ENCODE assay signal across 8 cellular contexts in the genomic region with DNA sequence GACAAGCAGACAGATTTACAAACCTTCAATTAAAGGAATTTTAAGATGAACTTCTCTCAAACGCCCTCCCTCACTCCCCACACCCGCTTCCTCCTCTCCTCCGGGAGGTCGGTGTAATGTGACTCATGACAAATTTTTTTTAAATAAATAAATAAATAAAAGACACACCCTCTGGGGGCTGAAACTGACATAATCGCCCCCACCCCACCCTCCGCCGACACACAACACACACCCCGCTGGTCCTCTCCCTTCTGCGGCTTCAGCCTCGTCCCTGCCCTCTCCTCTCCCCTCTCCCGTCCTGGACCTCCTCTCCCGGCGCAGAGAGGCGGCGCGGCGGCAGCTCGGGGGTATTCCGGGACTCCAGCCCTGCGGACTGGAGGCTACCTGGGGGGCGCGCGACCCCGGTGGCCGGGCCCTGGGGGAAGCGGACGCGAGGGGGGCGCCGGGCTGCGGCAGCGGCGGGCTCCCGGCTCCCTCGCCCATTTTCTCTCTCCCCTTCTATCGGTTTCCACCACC. TPM values are rescaled to one million over a fixed set of nuclear protein-coding genes. Genes with fewer than 3 reads are reported as not detected.
A peak's percentile ranks its signal among the peaks of the same experiment; 100 is the strongest.
DNase-seq lines count a peak whose midpoint lies in the region; ATAC-seq and TF ChIP-seq lines count a peak whose summit lies in the region.

No MANE protein-coding gene starts in this region.

- peak overlapping the region; percentile 89 for H2BK120ac ChIP-seq in neuronal stem cell (ENCODE audit: low read depth, low read length)

- no peak overlapping the region for H2BK12ac ChIP-seq in neuronal stem cell (ENCODE audit: low read length)

- DNase-seq in NCI-H82 (lab: John Stamatoyannopoulos, UW) (peak; percentile 53), NCI-H82 treated with DMSO at 0.1 percent for 48 hours (lab: John Stamatoyannopoulos, UW; ENCODE audit: unreplicated experiment) (no peak), fibroblast of villous mesenchyme (ENCODE audit: low read depth) (peak; percentile 79), neuronal stem cell (ENCODE audit: low spot score) (peak; percentile 39)
- peak; percentile 51 for DNase-seq in activated T-helper 2 cell treated with anti-CD3 and anti-CD28 coated beads, Interferon-gamma antibody, Interleukin-2, Interleukin-4, amounts not matched to agents 10 μg/mL and 5 μg/mL and 100 μg/mL, durations not matched to agents 14 hours and 24 hours and 36 hours (ENCODE audit: low spot score)

- H3K9me3 ChIP-seq in neuronal stem cell (replicated peaks in 1 of 2; ENCODE audit: control insufficient read depth in 2 of 2, insufficient read depth in 1 of 2, low read depth in 1 of 2, low read length in 2 of 2) (no peaks in the 10 kb centered on the region), stomach smooth muscle (ENCODE audit: control insufficient read depth in 2 of 2, low read length in 2 of 2) (no peaks in the 10 kb centered on the region)

- intact Hi-C loops in activated T-helper 2 cell treated with anti-CD3 and anti-CD28 coated beads, Interferon-gamma antibody, Interleukin-2, Interleukin-4, amounts not matched to agents 10 μg/mL and 5 μg/mL and 100 μg/mL, durations not matched to agents 14 hours and 24 hours and 36 hours (cut with micrococcal nuclease) = loop anchor here (1.0 to 2.0 kb wide), 8 partner anchors 23 to 1673 kb away; partner anchors contain the start of genes ANKRD26, MASTL, WAC and YME1L1

- H3K4ac ChIP-seq in neuronal stem cell (ENCODE audit: low read length) = no peak overlapping the region

- WGBS in neuronal stem cell (ENCODE audit: extremely low coverage in 2 of 2, insufficient read length in 2 of 2, insufficient replicate concordance in 1 of 2), 2 donors = no CpG with 5 or more reads among the region's 36 CpGs

- peak overlapping the region; percentile 75 for H3K14ac ChIP-seq in neuronal stem cell (ENCODE audit: low read length)

- H2BK15ac ChIP-seq in neuronal stem cell (ENCODE audit: low read length) = peak overlapping the region; percentile 85

- no peak overlapping the region for H2AK5ac ChIP-seq in neuronal stem cell (ENCODE audit: low read depth, low read length)

- peak overlapping the region; percentile 94 for H2BK5ac ChIP-seq in neuronal stem cell (ENCODE audit: low read length)

- peak overlapping the region; percentile 50 for H3K4me2 ChIP-seq in neuronal stem cell (ENCODE audit: insufficient read depth, low read length, poor library complexity, severe bottlenecking)

- peaks cover 30% of the 10 kb centered on the region for H3K4me1 Mint-ChIP-seq in activated T-helper 2 cell treated with anti-CD3 and anti-CD28 coated beads, Interferon-gamma antibody, Interleukin-2, Interleukin-4, amounts not matched to agents 10 μg/mL and 5 μg/mL and 100 μg/mL, durations not matched to agents 14 hours and 24 hours and 36 hours (ENCODE audit: low read depth)

- H3K4me3 Mint-ChIP-seq in activated T-helper 2 cell treated with anti-CD3 and anti-CD28 coated beads, Interferon-gamma antibody, Interleukin-2, Interleukin-4, amounts not matched to agents 10 μg/mL and 5 μg/mL and 100 μg/mL, durations not matched to agents 14 hours and 24 hours and 36 hours (ENCODE audit: low read depth) = peak overlapping the region; percentile 97

- peak overlapping the region; percentile 96 for H3K18ac ChIP-seq in neuronal stem cell (ENCODE audit: low read length)

- ATAC-seq in HG03064 (IDR thresholded peaks at IDR 0.05; ENCODE audit: low read depth, unreplicated experiment) = peak; percentile 16

- H3K27me3 Mint-ChIP-seq in activated T-helper 2 cell treated with anti-CD3 and anti-CD28 coated beads, Interferon-gamma antibody, Interleukin-2, Interleukin-4, amounts not matched to agents 10 μg/mL and 5 μg/mL and 100 μg/mL, durations not matched to agents 14 hours and 24 hours and 36 hours (ENCODE audit: low read depth) = peaks cover 10% of the 10 kb centered on the region

- H3K27ac Mint-ChIP-seq in activated T-helper 2 cell treated with anti-CD3 and anti-CD28 coated beads, Interferon-gamma antibody, Interleukin-2, Interleukin-4, amounts not matched to agents 10 μg/mL and 5 μg/mL and 100 μg/mL, durations not matched to agents 14 hours and 24 hours and 36 hours = peak overlapping the region; percentile 98

- H3K36me3 ChIP-seq in neuronal stem cell (replicated peaks in 1 of 2; ENCODE audit: control insufficient read depth in 2 of 2, insufficient read depth in 2 of 2, low read length in 2 of 2) (no peaks in the 10 kb centered on the region), stomach smooth muscle (ENCODE audit: control insufficient read depth in 2 of 2, insufficient read depth in 2 of 2, low read length in 2 of 2) (no peaks in the 10 kb centered on the region)

- H3K23ac ChIP-seq in neuronal stem cell (ENCODE audit: low read depth, low read length, poor library complexity) = peak overlapping the region; percentile 98

- peak overlapping the region; percentile 92 for H3K9ac ChIP-seq in neuronal stem cell (ENCODE audit: low read depth, low read length, poor library complexity)
- peak overlapping the region; percentile 83 to 88 for H3K9ac ChIP-seq in stomach smooth muscle (ENCODE audit: low read length in 2 of 2)

- H3K27me3 ChIP-seq in neuronal stem cell (ENCODE audit: control insufficient read depth in 3 of 3, insufficient read depth in 3 of 3, low read depth in 1 of 3, low read length in 3 of 3) = peaks cover 0 to 5% (median 0%) of the 10 kb centered on the region in 3 experiments
- H3K27me3 ChIP-seq in stomach smooth muscle (ENCODE audit: control insufficient read depth in 1 of 2, insufficient read depth in 2 of 2, low read length in 2 of 2) = no peaks in the 10 kb centered on the region

- TF ChIP-seq CTCF in fibroblast of villous mesenchyme (IDR thresholded peaks at IDR 0.05; ENCODE audit: insufficient read depth, low read depth, low read length) = no peak

- H3K36me3 Mint-ChIP-seq in activated T-helper 2 cell treated with anti-CD3 and anti-CD28 coated beads, Interferon-gamma antibody, Interleukin-2, Interleukin-4, amounts not matched to agents 10 μg/mL and 5 μg/mL and 100 μg/mL, durations not matched to agents 14 hours and 24 hours and 36 hours (ENCODE audit: low read depth) = peaks cover 5% of the 10 kb centered on the region

- no peak overlapping the region for H4K91ac ChIP-seq in neuronal stem cell (ENCODE audit: low read depth, low read length, poor library complexity)

- no peaks in the 10 kb centered on the region for H3K4me1 ChIP-seq in neuronal stem cell (ENCODE audit: control insufficient read depth in 2 of 2, insufficient read depth in 1 of 2, low read depth in 1 of 2, low read length in 2 of 2)
- H3K4me1 ChIP-seq in stomach smooth muscle (ENCODE audit: control insufficient read depth, insufficient read depth, low read length) = no peaks in the 10 kb centered on the region

- H3K9me3 Mint-ChIP-seq in activated T-helper 2 cell treated with anti-CD3 and anti-CD28 coated beads, Interferon-gamma antibody, Interleukin-2, Interleukin-4, amounts not matched to agents 10 μg/mL and 5 μg/mL and 100 μg/mL, durations not matched to agents 14 hours and 24 hours and 36 hours = no peaks in the 10 kb centered on the region

- H3K4me3 ChIP-seq in fibroblast of villous mesenchyme (ENCODE audit: low read depth, low read length) (peak overlapping the region; percentile 87), neuronal stem cell (ENCODE audit: low read length in 2 of 2) (peak overlapping the region; percentile 90 to 95), stomach smooth muscle (ENCODE audit: low read length in 2 of 2) (peak overlapping the region; percentile 94)

- no peak overlapping the region for H4K8ac ChIP-seq in neuronal stem cell (ENCODE audit: low read depth, low read length)

- H2AFZ ChIP-seq in neuronal stem cell (ENCODE audit: low read length) = peak overlapping the region; percentile 92

- H3K79me1 ChIP-seq in neuronal stem cell (ENCODE audit: low read depth, low read length) = peaks cover 7% of the 10 kb centered on the region

- H3K27ac ChIP-seq in neuronal stem cell (replicated peaks; ENCODE audit: low read length) (peak overlapping the region; percentile 90), stomach smooth muscle (ENCODE audit: low read length) (peak overlapping the region; percentile 86)

TF ChIP-seq in PFSK-1, 5 proteins besides CTCF, POLR2A, EP300 and RAD21:
- no peak for TF ChIP-seq FOXP2 (optimal IDR thresholded peaks at IDR 0.05; ENCODE audit: borderline replicate concordance, extremely low read depth, extremely low read length, insufficient read depth)
- TF ChIP-seq SIN3A (IDR thresholded peaks at IDR 0.05; ENCODE audit: borderline replicate concordance, insufficient read depth, low read length) = peak; percentile 59; the same call in 1 of the 2 replicates

RNA-seq across cellular contexts. Expression of gene ABI1, which starts 0.7 kb away (rescaled TPM):
- polyA plus RNA-seq in PFSK-1 (2012; ENCODE audit: insufficient read length, low read depth) = 23.5 TPM
- 50.1 and 52.7 TPM in 2 replicates for total RNA-seq in activated T-helper 2 cell treated with anti-CD3 and anti-CD28 coated beads, Interferon-gamma antibody, Interleukin-2, Interleukin-4, amounts not matched to agents 10 μg/mL and 5 μg/mL and 100 μg/mL, durations not matched to agents 14 hours and 24 hours and 36 hours
- 38.7 and 57.9 TPM in 2 replicates for total RNA-seq in fibroblast of villous mesenchyme
- 26.7 TPM for polyA plus RNA-seq in neuronal stem cell (2013, experiment 1 of 2)
- 26.6 TPM for polyA plus RNA-seq in neuronal stem cell (2013, experiment 2 of 2)
